Comparison of ENCODE assay signal across 29 cellular contexts in genomic region chr7:50047716-50048115, GRCh38. TPM values are rescaled to one million over a fixed set of nuclear protein-coding genes. Genes with fewer than 3 reads are reported as not detected.
"Had no signal": no experiment of that assay in that cellular context is flagged by ENCODE, and none has a peak within 500 bp of the region (broad histone marks: within the 10 kb centered on the region; RNA-seq: fewer than 3 reads in every experiment).

No MANE protein-coding gene starts in this region.

- H3K4me3 ChIP-seq: stomach, suprapubic skin, testis, thoracic aorta, thyroid gland, tibial artery, tibial nerve, transverse colon, upper lobe of left lung, upper lobe of right lung, uterus, vagina had no signal

- H3K36me3 ChIP-seq: stomach, suprapubic skin, thoracic aorta, thyroid gland, tibial artery, tibial nerve, transverse colon, upper lobe of left lung, upper lobe of right lung, uterus, vagina had no signal

- H3K27ac ChIP-seq: stomach, suprapubic skin, testis, thoracic aorta, thyroid gland, tibial artery, tibial nerve, transverse colon, upper lobe of left lung, upper lobe of right lung, uterus, vagina had no signal

- H3K4me1 ChIP-seq: stomach, suprapubic skin, testis, thyroid gland, tibial artery, tibial nerve, transverse colon, upper lobe of left lung, upper lobe of right lung, uterus, vagina had no signal

- ATAC-seq: stimulated activated effector memory CD8-positive, alpha-beta T cell treated with anti-CD3 and anti-CD28 coated beads, Interleukin-12 subunit alpha, Interleukin-12 subunit beta, amount 100 ng/mL, for 72 hours; stimulated activated memory B cell treated with anti-CD40 and anti-IgM and Interleukin-4, amounts not matched to agents 10 μg/mL and 1 μg/mL and 100 μg/mL, for 72 hours; stimulated activated naive B cell treated with anti-CD40 and anti-IgM and Interleukin-4, amounts not matched to agents 10 μg/mL and 1 μg/mL and 100 μg/mL, for 72 hours; stimulated activated naive CD8-positive, alpha-beta T cell treated with anti-CD3 and anti-CD28 coated beads, Interleukin-15, amount 100 ng/mL, for 72 hours; stimulated activated naive CD8-positive, alpha-beta T cell treated with anti-CD3 and anti-CD28 coated beads, Interleukin-15, Interleukin-2, amounts not matched to agents 100 U/mL and 50 U/mL, for 24 hours; upper lobe of right lung had no signal

- H3K27me3 ChIP-seq: stomach, suprapubic skin, testis, thyroid gland, tibial artery, tibial nerve, transverse colon, upper lobe of left lung, upper lobe of right lung, uterus, vagina had no signal

- DNase-seq: stimulated activated CD4-positive, alpha-beta T cell treated with anti-CD3 and anti-CD28 coated beads, Interleukin-2, amount 100 ng/mL, for 48 hours; stimulated activated CD4-positive, alpha-beta T cell treated with anti-CD3 and anti-CD28 coated beads, Interleukin-4, amount 100 ng/mL, for 1 hour; stimulated activated CD4-positive, alpha-beta T cell treated with anti-CD3 and anti-CD28 coated beads, Interleukin-4, amount 100 ng/mL, for 24 hours; stimulated activated CD4-positive, alpha-beta T cell treated with anti-CD3 and anti-CD28 coated beads, Interleukin-4, amount 100 ng/mL, for 4 hours; stimulated activated CD8-positive, alpha-beta memory T cell treated with anti-CD3 and anti-CD28 coated beads, Interleukin-4, amount 100 ng/mL, for 48 hours; stimulated activated naive B cell treated with anti-CD40 and anti-IgM and Interleukin-4, amounts not matched to agents 10 μg/mL and 1 μg/mL and 100 μg/mL, for 72 hours; stimulated activated naive CD4-positive, alpha-beta T cell; stimulated activated naive CD4-positive, alpha-beta T cell treated with Interleukin-2 at 50 U/mL for 16 hours; stimulated activated naive CD8-positive, alpha-beta T cell treated with anti-CD3 and anti-CD28 coated beads, Interleukin-15, amount 100 ng/mL, for 72 hours; stimulated activated naive CD8-positive, alpha-beta T cell treated with anti-CD3 and anti-CD28 coated beads, Interleukin-15, Interleukin-2, amounts not matched to agents 100 U/mL and 50 U/mL, for 24 hours; stomach; substantia nigra; testis; thyroid gland; tibial artery; transverse colon; trophoblast cell; upper lobe of left lung; upper lobe of right lung; uterus had no signal

- H3K9me3 ChIP-seq: stomach, suprapubic skin, testis, thoracic aorta, thyroid gland, tibial artery, transverse colon, upper lobe of left lung, upper lobe of right lung, uterus, vagina had no signal

RNA-seq across cellular contexts. Expression of gene ZPBP, which starts 45.3 kb away (rescaled TPM):
- total RNA-seq: stomach, subcutaneous adipose tissue, temporal lobe, thoracic aorta, tibial nerve, transverse colon, upper lobe of right lung, vagina had no signal
- polyA plus RNA-seq: stomach, urinary bladder had no signal
